9 cellular contexts compared by ENCODE assay signal in genomic region chr4:152045397-152045780, GRCh38.
DNase-seq lines count a peak whose midpoint lies in the region; ATAC-seq and TF ChIP-seq lines count a peak whose summit lies in the region.
"Had no signal": no experiment of that assay in that cellular context is flagged by ENCODE, and none has a peak within 500 bp of the region (broad histone marks: within the 10 kb centered on the region; RNA-seq: fewer than 3 reads in every experiment).

No MANE protein-coding gene starts in this region.

- H3K27me3 ChIP-seq in heart right ventricle (peaks cover 0 to 21% (median 0%) of the 10 kb centered on the region in 7 donors), iPS-18a (ENCODE audit: control insufficient read depth, insufficient read depth, low read length) (no peaks in the 10 kb centered on the region)

- H3K4me1 ChIP-seq in heart right ventricle, result peaks cover 2 to 13% (median 10%) of the 10 kb centered on the region in 9 donors
- peaks cover 10% of the 10 kb centered on the region for H3K4me1 ChIP-seq in iPS-18a (ENCODE audit: control insufficient read depth, low read depth, low read length)

- H3K27ac ChIP-seq in heart right ventricle (peak overlapping the region in 6 of 10 donors; percentile 0 to 79 (median 52)), iPS-18a (ENCODE audit: low read length) (no peak overlapping the region)

- peak overlapping the region in 5 of 10 donors; percentile 18 to 32 (median 30) for H3K4me3 ChIP-seq in heart right ventricle
- H3K4me3 ChIP-seq in iPS-18a (ENCODE audit: low read length), result peak overlapping the region; percentile 11

- no peak overlapping the region for H3K9ac ChIP-seq in iPS-18a (ENCODE audit: low read length)

- intact Hi-C loops in heart right ventricle (cut with DNase I), result loop anchor here in 4 of 10 donors (10.0 kb wide), 2 partner anchors 329 to 339 kb away; no protein-coding TSS in a partner anchor
- intact Hi-C loops in Right ventricle myocardium superior (cut with DNase I), result no loop called here

- no peak for ATAC-seq in heart right ventricle
- no peak for ATAC-seq in Right ventricle myocardium superior (ENCODE audit: poor library complexity)
- ATAC-seq in HG03354 (IDR thresholded peaks at IDR 0.05; ENCODE audit: poor library complexity, severe bottlenecking, unreplicated experiment), result peak; percentile 63
- ATAC-seq: activated T-helper 17 cell treated with anti-CD3 and anti-CD28 coated beads, Interleukin-2, amount 50 U/mL, for 72 hours had no signal

- WGBS in heart right ventricle, 2 donors, result 43 to 51% methylated on average over 8 of the region's 8 CpGs

- peaks cover 0 to 10% (median 0%) of the 10 kb centered on the region in 11 donors for H3K9me3 ChIP-seq in heart right ventricle
- H3K9me3 ChIP-seq in iPS-18a (ENCODE audit: control insufficient read depth, low read depth, low read length), result no peaks in the 10 kb centered on the region

- TF ChIP-seq CTCF in heart right ventricle (IDR thresholded peaks at IDR 0.05), result no peak

- DNase-seq in heart right ventricle (no peak), Right ventricle myocardium superior (no peak), cerebellar nuclear complex (lab: John Stamatoyannopoulos, UW) (no peak), NCI-H526 treated with DMSO at 0.1 percent for 48 hours (lab: John Stamatoyannopoulos, UW) (no peak), HCEC 1CT (no peak), COR-L47 (lab: John Stamatoyannopoulos, UW) (no peak)

- H3K36me3 ChIP-seq in heart right ventricle (no peaks in the 10 kb centered on the region), iPS-18a (ENCODE audit: control insufficient read depth, low read depth, low read length) (no peaks in the 10 kb centered on the region)
